In the genomic region with DNA sequence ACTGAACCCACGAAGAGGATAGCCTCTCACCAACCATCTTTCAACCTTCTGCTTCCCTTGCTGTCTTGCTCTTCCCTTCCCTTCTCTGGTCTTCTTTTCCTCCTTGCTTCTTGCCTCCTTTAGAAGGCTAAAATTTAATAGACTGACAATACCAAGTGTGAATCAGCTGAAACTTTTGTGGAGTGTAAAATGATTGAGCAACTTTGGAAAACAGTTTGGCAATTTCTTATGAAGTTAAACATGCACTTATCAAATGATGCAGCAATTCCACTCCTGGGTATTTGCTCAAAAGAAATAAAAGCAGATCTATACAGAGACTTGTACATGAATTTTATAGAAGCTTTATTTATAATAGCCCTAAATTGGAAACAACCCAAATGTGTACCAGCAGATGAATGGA, we compare ENCODE assay signal across 20 cellular contexts. TPM values are rescaled to one million over a fixed set of nuclear protein-coding genes. Genes with fewer than 3 reads are reported as not detected.
DNase-seq lines count a peak whose midpoint lies in the region; ATAC-seq, FAIRE-seq and TF ChIP-seq lines count a peak whose summit lies in the region.
"Had no signal": no experiment of that assay in that cellular context is flagged by ENCODE, and none has a peak within 500 bp of the region (broad histone marks: within the 10 kb centered on the region; RNA-seq: fewer than 3 reads in every experiment).

No MANE protein-coding gene starts in this region.

- H2BK5ac ChIP-seq in IMR-90 (ENCODE audit: low read depth, low read length, poor library complexity, severe bottlenecking): no peak overlapping the region

- no peak overlapping the region for H2BK20ac ChIP-seq in IMR-90 (ENCODE audit: low read depth, low read length)

- in situ Hi-C loops in IMR-90 (cut with MboI; ENCODE audit: low sequenced_read_pairs): no loop called here

- H3K56ac ChIP-seq in IMR-90 (ENCODE audit: extremely low read depth, insufficient read depth, low read length): no peak overlapping the region

- TF ChIP-seq CTCF in A549 (IDR thresholded peaks at IDR 0.05) (no peak), IMR-90 (conservative IDR thresholded peaks at IDR 0.05; ENCODE audit: low read depth, low read length) (no peak), choroid plexus epithelial cell (conservative IDR thresholded peaks at IDR 0.05; ENCODE audit: low read depth, low read length) (no peak), foreskin fibroblast (IDR thresholded peaks at IDR 0.05; ENCODE audit: low read depth, low read length) (no peak)

- H4K20me1 ChIP-seq in IMR-90 (ENCODE audit: insufficient read depth, low read length): no peaks in the 10 kb centered on the region

- no peak overlapping the region for H2BK15ac ChIP-seq in IMR-90 (ENCODE audit: low read depth, low read length)

- H4K91ac ChIP-seq in IMR-90 (ENCODE audit: insufficient read depth, low read depth, low read length): no peak overlapping the region; the same call in 1 of the 2 replicates

- dilution Hi-C loops in IMR-90 (cut with HindIII; ENCODE audit: low sequenced_read_pairs, unreplicated experiment): no loop called here

- TF ChIP-seq POLR2A in A549 (IDR thresholded peaks at IDR 0.05; ENCODE audit: low read length) (no peak), IMR-90 (IDR thresholded peaks at IDR 0.05; ENCODE audit: low read depth, low read length) (no peak)

- H2AFZ ChIP-seq in IMR-90 (replicated peaks; ENCODE audit: low read length, poor library complexity): no peak overlapping the region
- H2AFZ ChIP-seq: PC-9 had no signal

- 0 out of 2 replicates have a peak overlapping the region, but pooled peaks have one; percentile 15 for H2AK5ac ChIP-seq in IMR-90 (ENCODE audit: low read depth, low read length)

- no peak overlapping the region for H3K4ac ChIP-seq in IMR-90 (ENCODE audit: low read depth, low read length)

- H3K4me1 ChIP-seq in A549 (peaks cover 13% of the 10 kb centered on the region), IMR-90 (ENCODE audit: control insufficient read depth, insufficient read depth, low read length) (peaks cover 2% of the 10 kb centered on the region)

- H3K14ac ChIP-seq in IMR-90 (replicated peaks; ENCODE audit: low read depth, low read length): no peak overlapping the region

- H2AK9ac ChIP-seq in IMR-90 (replicated peaks; ENCODE audit: low read depth, low read length, poor library complexity): no peak overlapping the region

- intact Hi-C loops in IMR-90 (cut with micrococcal nuclease): no loop called here

- H4K8ac ChIP-seq in IMR-90 (ENCODE audit: low read depth in 2 of 2, low read length in 2 of 2): no peak overlapping the region

- ATAC-seq in A549 (no peak), IMR-90 (ENCODE audit: low read depth) (no peak), GM21381 (IDR thresholded peaks at IDR 0.05; ENCODE audit: unreplicated experiment) (no peak), HG02642 (IDR thresholded peaks at IDR 0.05; ENCODE audit: poor library complexity, unreplicated experiment) (no peak)

- H3K9me1 ChIP-seq in IMR-90 (ENCODE audit: insufficient read depth, low read length): no peaks in the 10 kb centered on the region

- 74% methylated on average over 1 of the region's 1 CpG for WGBS in A549 (ENCODE audit: missing lambda C conversion rate)
- no CpG with 5 or more reads among the region's 1 CpG for WGBS in IMR-90 (ENCODE audit: extremely low coverage in 2 of 2, insufficient read length in 1 of 2), 2 experiments

- no peak for TF ChIP-seq EP300 in A549 (IDR thresholded peaks at IDR 0.05)

- H3K27ac ChIP-seq in A549 (peak overlapping the region; percentile 43 to 77), IMR-90 (ENCODE audit: insufficient read depth, low read length) (no peak overlapping the region)
- H3K27ac ChIP-seq: PC-9, SJSA1 had no signal

- DNase-seq in A549 (ENCODE audit: low read depth in 1 of 2, low spot score in 1 of 2) (no peak), IMR-90 (peak; percentile 19), choroid plexus epithelial cell (ENCODE audit: low read depth) (peak; percentile 33), foreskin fibroblast (peak; percentile 37 to 58), SK-N-DZ (ENCODE audit: low spot score) (no peak)
- DNase-seq: DMS153, NCI-H1048, NCI-H1436 treated with DMSO at 0.1 percent for 48 hours, NCI-H2029 treated with DMSO at 0.1 percent for 48 hours, NCI-H510A treated with DMSO at 0.1 percent for 48 hours, PC-9 had no signal

- H3K79me1 ChIP-seq in IMR-90 (ENCODE audit: low read depth in 1 of 2, low read length in 2 of 2): no peaks in the 10 kb centered on the region

- CTCF ChIA-PET in A549 (lab: Yijun Ruan, JAX): interaction anchor here (1.2 to 14.8 kb wide), 6 partner anchors 10 to 609 kb away, joined by 3 to 301 read pairs (median 11); partner anchors contain the start of gene KRT86
- CTCF ChIA-PET in IMR-90 (lab: Yijun Ruan, JAX): no interaction called here

- H2BK120ac ChIP-seq in IMR-90 (ENCODE audit: low read depth, low read length): no peak overlapping the region

- peaks cover 10% of the 10 kb centered on the region for H3K27me3 ChIP-seq in IMR-90 (ENCODE audit: control insufficient read depth, insufficient read depth, low read length)
- H3K27me3 ChIP-seq: SJSA1 had no signal

- H4K5ac ChIP-seq in IMR-90 (ENCODE audit: low read depth, low read length): no peak overlapping the region

- H3K9ac ChIP-seq in IMR-90 (ENCODE audit: low read depth, low read length): no peak overlapping the region

- H3K4me3 ChIP-seq in A549 (no peak overlapping the region), IMR-90 (ENCODE audit: insufficient read depth, low read depth, low read length) (no peak overlapping the region), choroid plexus epithelial cell (ENCODE audit: low read depth, low read length) (no peak overlapping the region), foreskin fibroblast (ENCODE audit: low read depth in 1 of 2, low read length in 2 of 2) (no peak overlapping the region)
- H3K4me3 ChIP-seq: PC-9, SJSA1 had no signal

- H3K36me3 ChIP-seq in IMR-90 (ENCODE audit: control insufficient read depth, insufficient read depth, low read length): no peaks in the 10 kb centered on the region
- H3K36me3 ChIP-seq: SJSA1 had no signal

- BruUV-seq in IMR-90 (replicated peaks; lab: Mats Ljungman, UMichigan): no TSS peak

- POLR2A ChIA-PET in A549 (lab: Yijun Ruan, JAX) (interaction anchor here (0.5 to 1.3 kb wide), 2 partner anchors 9 to 1042 kb away, joined by 3 to 6 read pairs; no protein-coding TSS in a partner anchor), IMR-90 (lab: Charles Lee; ENCODE audit: unreplicated experiment) (no interaction called here)

- H3K18ac ChIP-seq in IMR-90 (ENCODE audit: low read depth, low read length): no peak overlapping the region

- H3K4me2 ChIP-seq in A549 (no peak overlapping the region; the same call in 2 of the 3 replicates), IMR-90 (ENCODE audit: low read depth, low read length) (no peak overlapping the region)
- H3K4me2 ChIP-seq: PC-9 had no signal

- no peak for FAIRE-seq in A549 (lab: Jason Lieb, UNC)
- FAIRE-seq: GM12892, H54 had no signal

- H3K9me3 ChIP-seq in A549 (peaks cover 5% of the 10 kb centered on the region; the same call in 2 of the 3 replicates), IMR-90 (ENCODE audit: control insufficient read depth, insufficient read depth, low read length) (no peaks in the 10 kb centered on the region; the same call in 1 of the 2 replicates)
- H3K9me3 ChIP-seq: SJSA1 had no signal

- H3K23ac ChIP-seq in IMR-90 (ENCODE audit: low read depth, low read length): no peak overlapping the region

- TF ChIP-seq RAD21 in A549 (conservative IDR thresholded peaks at IDR 0.05 in 1 of 2, IDR thresholded peaks at IDR 0.05 in 1 of 2) (no peak), IMR-90 (IDR thresholded peaks at IDR 0.05; ENCODE audit: low read length) (no peak)

RNA-seq across cellular contexts. Expression of gene KRT86, which starts 3.3 kb away (rescaled TPM):
- 23.5 and 43.0 TPM in 2 replicates for polyA plus RNA-seq in A549 (2011; rRNA removed)
- 10.6 and 13.1 TPM in 2 replicates for polyA plus RNA-seq in A549 (2012; cell fraction: cytosol; rRNA removed)
- polyA plus RNA-seq in A549 (2012; cell fraction: nucleus; rRNA removed): 73.1 and 148 TPM in 2 replicates
- 331 to 441 TPM (median 378 TPM) in 3 replicates for polyA plus RNA-seq in A549 (2017; fragmentation: RNase III; extraction: RNeasy Plus Mini Kit Qiagen cat#74134 plus additional on column Dnase treatment)
- 4.4 and 5.3 TPM in 2 replicates for polyA minus RNA-seq in A549 (2011; rRNA and poly(A)+ RNA removed)
- total RNA-seq in IMR-90 (2012; rRNA removed): not detected in 2 replicates
- polyA plus RNA-seq in IMR-90 (2012; rRNA removed): 0.06 TPM in 1 of 2 replicates, not detected in the other
- polyA plus RNA-seq in IMR-90 (2012; cell fraction: cytosol; rRNA removed): 0.01 TPM in 1 of 2 replicates, not detected in the other
- 0.03 TPM in 1 of 2 replicates, not detected in the other for polyA plus RNA-seq in IMR-90 (2012; cell fraction: nucleus; rRNA removed; ENCODE audit: low replicate concordance)
- not detected in 2 replicates for polyA plus RNA-seq in SK-N-DZ (2014; cell fraction: cytosol; rRNA removed)
- polyA plus RNA-seq in SK-N-DZ (2014; cell fraction: nucleus; rRNA removed): not detected in 2 replicates
- total RNA-seq: A673 had no signal
- polyA plus RNA-seq: CD14-positive monocyte, IgD-negative memory B cell had no signal

RNA-seq across cellular contexts. Expression of gene KRT81, which starts 20.2 kb away (rescaled TPM):
- polyA plus RNA-seq in A549 (2011; rRNA removed) (1,799 and 1,935 TPM in 2 replicates), A549 (2017; fragmentation: RNase III; extraction: RNeasy Plus Mini Kit Qiagen cat#74134 plus additional on column Dnase treatment) (3,419 to 3,643 TPM (median 3,445 TPM) in 3 replicates), IMR-90 (2012; rRNA removed) (0.05 and 0.29 TPM in 2 replicates)
- polyA plus RNA-seq in A549 (2012; cell fraction: cytosol; rRNA removed): 4,307 and 4,853 TPM in 2 replicates
- polyA plus RNA-seq in A549 (2012; cell fraction: nucleus; rRNA removed): 4,173 and 4,472 TPM in 2 replicates
- 632 and 835 TPM in 2 replicates for polyA minus RNA-seq in A549 (2011; rRNA and poly(A)+ RNA removed)
- under 0.01 TPM in 2 replicates for total RNA-seq in IMR-90 (2012; rRNA removed)
- polyA plus RNA-seq in IMR-90 (2012; cell fraction: cytosol; rRNA removed): 0.17 and 0.21 TPM in 2 replicates
- polyA plus RNA-seq in IMR-90 (2012; cell fraction: nucleus; rRNA removed; ENCODE audit: low replicate concordance): 0.09 and 0.13 TPM in 2 replicates
- polyA plus RNA-seq in SK-N-DZ (2014; cell fraction: cytosol; rRNA removed): not detected in 2 replicates
- not detected in 2 replicates for polyA plus RNA-seq in SK-N-DZ (2014; cell fraction: nucleus; rRNA removed)
- polyA plus RNA-seq: CD14-positive monocyte, IgD-negative memory B cell had no signal

RNA-seq across cellular contexts. Expression of gene KRT7, which starts 38.1 kb away (rescaled TPM):
- 2,033 and 2,623 TPM in 2 replicates for polyA plus RNA-seq in A549 (2011; rRNA removed)
- polyA plus RNA-seq in A549 (2012; cell fraction: cytosol; rRNA removed): 5,680 and 6,103 TPM in 2 replicates
- 6,979 and 9,418 TPM in 2 replicates for polyA plus RNA-seq in A549 (2012; cell fraction: nucleus; rRNA removed)
- polyA plus RNA-seq in A549 (2017; fragmentation: RNase III; extraction: RNeasy Plus Mini Kit Qiagen cat#74134 plus additional on column Dnase treatment): 3,055 to 3,652 TPM (median 3,189 TPM) in 3 replicates
- polyA minus RNA-seq in A549 (2011; rRNA and poly(A)+ RNA removed): 2,472 and 2,922 TPM in 2 replicates
- 0.54 and 1.4 TPM in 2 replicates for total RNA-seq in IMR-90 (2012; rRNA removed)
- polyA plus RNA-seq in IMR-90 (2012; rRNA removed): 1.4 and 1.7 TPM in 2 replicates
- polyA plus RNA-seq in IMR-90 (2012; cell fraction: cytosol; rRNA removed): 2.5 and 3.4 TPM in 2 replicates
- 0.60 and 1.7 TPM in 2 replicates for polyA plus RNA-seq in IMR-90 (2012; cell fraction: nucleus; rRNA removed; ENCODE audit: low replicate concordance)
- not detected in 2 replicates for polyA plus RNA-seq in SK-N-DZ (2014; cell fraction: cytosol; rRNA removed)
- polyA plus RNA-seq in SK-N-DZ (2014; cell fraction: nucleus; rRNA removed): not detected in 2 replicates
- polyA plus RNA-seq: IgD-negative memory B cell had no signal

RNA-seq across cellular contexts. Expression of gene KRT83, which starts 50.0 kb away (rescaled TPM):
- 11.6 and 20.4 TPM in 2 replicates for polyA plus RNA-seq in A549 (2011; rRNA removed)
- 2.3 TPM in 2 replicates for polyA plus RNA-seq in A549 (2012; cell fraction: cytosol; rRNA removed)
- polyA plus RNA-seq in A549 (2012; cell fraction: nucleus; rRNA removed): 1.4 and 1.8 TPM in 2 replicates
- 43.3 to 52.1 TPM (median 44.8 TPM) in 3 replicates for polyA plus RNA-seq in A549 (2017; fragmentation: RNase III; extraction: RNeasy Plus Mini Kit Qiagen cat#74134 plus additional on column Dnase treatment)
- polyA minus RNA-seq in A549 (2011; rRNA and poly(A)+ RNA removed): 3.5 and 4.8 TPM in 2 replicates
- total RNA-seq in IMR-90 (2012; rRNA removed): not detected in 2 replicates
- polyA plus RNA-seq in IMR-90 (2012; rRNA removed): not detected in 2 replicates
- polyA plus RNA-seq in IMR-90 (2012; cell fraction: cytosol; rRNA removed): not detected in 2 replicates
- polyA plus RNA-seq in IMR-90 (2012; cell fraction: nucleus; rRNA removed; ENCODE audit: low replicate concordance): not detected in 2 replicates
- polyA plus RNA-seq in SK-N-DZ (2014; cell fraction: cytosol; rRNA removed): not detected in 2 replicates
- not detected in 2 replicates for polyA plus RNA-seq in SK-N-DZ (2014; cell fraction: nucleus; rRNA removed)
- total RNA-seq: A673, LHCN-M2, PC-9, SJSA1 had no signal
- polyA plus RNA-seq: CD14-positive monocyte, IgD-negative memory B cell had no signal

Comparison
In these comparisons a context has a peak if more than half of its experiments do, and no peak if none do; other contexts are left out.
1. DNase-seq: peak in IMR-90 (single experiment), choroid plexus epithelial cell (single experiment) and foreskin fibroblast (2 of 2); none in A549 (0 of 2) and SK-N-DZ (single experiment).
2. RNA of gene KRT86, which starts 3.3 kb away (polyA plus RNA-seq): 10.6 to 441 TPM in A549; 0.01 to 0.06 TPM in IMR-90; every median in the first group is over 10 times any median in the second.
3. RNA of gene KRT81, which starts 20.2 kb away (polyA plus RNA-seq): 1,799 to 4,853 TPM in A549; 0.05 to 0.29 TPM in IMR-90; every median in the first group is over 1,000 times any median in the second.
4. RNA of gene KRT7, which starts 38.1 kb away (polyA plus RNA-seq): 2,033 to 9,418 TPM in A549; 0.60 to 3.4 TPM in IMR-90; every median in the first group is over 100 times any median in the second.